ENCODE assay signal across 14 cellular contexts in genomic region chr18:48546411-48546810, GRCh38. TPM values are rescaled to one million over a fixed set of nuclear protein-coding genes. Genes with fewer than 3 reads are reported as not detected.
DNase-seq lines count a peak whose midpoint lies in the region; ATAC-seq, FAIRE-seq and TF ChIP-seq lines count a peak whose summit lies in the region.
"Had no signal": no experiment of that assay in that cellular context is flagged by ENCODE, and none has a peak within 500 bp of the region (broad histone marks: within the 10 kb centered on the region; RNA-seq: fewer than 3 reads in every experiment).

No MANE protein-coding gene starts in this region.

- peak overlapping the region; percentile 25 for H3K27ac ChIP-seq in VCaP
- H3K27ac ChIP-seq: cardiac muscle cell had no signal

- peaks cover 95% of the 10 kb centered on the region for H3K4me1 Mint-ChIP-seq in osteocyte (ENCODE audit: unreplicated experiment)

- H3K27ac Mint-ChIP-seq in osteocyte (ENCODE audit: unreplicated experiment): peak overlapping the region; percentile 90
- H3K27ac Mint-ChIP-seq: naive thymus-derived CD4-positive, alpha-beta T cell; stimulated activated memory B cell treated with anti-CD40 and anti-IgM and Interleukin-4, amounts not matched to agents 10 μg/mL and 1 μg/mL and 100 μg/mL, for 72 hours had no signal

- H3K9me3 Mint-ChIP-seq in osteocyte (ENCODE audit: unreplicated experiment): no peaks in the 10 kb centered on the region
- H3K9me3 Mint-ChIP-seq: stimulated activated memory B cell treated with anti-CD40 and anti-IgM and Interleukin-4, amounts not matched to agents 10 μg/mL and 1 μg/mL and 100 μg/mL, for 72 hours had no signal

- H3K36me3 Mint-ChIP-seq in osteocyte (ENCODE audit: unreplicated experiment): peaks cover 24% of the 10 kb centered on the region
- H3K36me3 Mint-ChIP-seq: naive thymus-derived CD4-positive, alpha-beta T cell; stimulated activated memory B cell treated with anti-CD40 and anti-IgM and Interleukin-4, amounts not matched to agents 10 μg/mL and 1 μg/mL and 100 μg/mL, for 72 hours had no signal

- no peak for TF ChIP-seq CTCF in VCaP (conservative IDR thresholded peaks at IDR 0.05)
- no peak for TF ChIP-seq CTCF in fibroblast of villous mesenchyme (IDR thresholded peaks at IDR 0.05; ENCODE audit: insufficient read depth, low read depth, low read length)
- TF ChIP-seq CTCF in osteocyte (IDR thresholded peaks at IDR 0.05): no peak

- DNase-seq in ELF-1 (ENCODE audit: low read depth, low spot score) (peak; percentile 69), fibroblast of villous mesenchyme (ENCODE audit: low read depth) (peak; percentile 72), osteocyte (ENCODE audit: extremely low spot score, unreplicated experiment) (no peak), frontal cortex (ENCODE audit: low spot score in 2 of 2) (no peak), NCI-H2081 (lab: John Stamatoyannopoulos, UW) (no peak)
- DNase-seq in activated T-cell treated with anti-CD3 and anti-CD28 coated beads, Interleukin-2, amount 50 U/mL, for 1 hour: no peak
- DNase-seq: naive thymus-derived CD4-positive, alpha-beta T cell; NCI-H1436; T-helper 9 cell had no signal

- peak overlapping the region; percentile 3 for H3K4me3 Mint-ChIP-seq in osteocyte (ENCODE audit: unreplicated experiment)
- H3K4me3 Mint-ChIP-seq: naive thymus-derived CD4-positive, alpha-beta T cell; stimulated activated memory B cell treated with anti-CD40 and anti-IgM and Interleukin-4, amounts not matched to agents 10 μg/mL and 1 μg/mL and 100 μg/mL, for 72 hours had no signal

- no peaks in the 10 kb centered on the region for H3K27me3 Mint-ChIP-seq in osteocyte (ENCODE audit: unreplicated experiment)
- H3K27me3 Mint-ChIP-seq: stimulated activated memory B cell treated with anti-CD40 and anti-IgM and Interleukin-4, amounts not matched to agents 10 μg/mL and 1 μg/mL and 100 μg/mL, for 72 hours had no signal

- H3K4me3 ChIP-seq in fibroblast of villous mesenchyme (ENCODE audit: low read depth, low read length): no peak overlapping the region
- H3K4me3 ChIP-seq: cardiac muscle cell had no signal

- FAIRE-seq in frontal cortex (lab: Jason Lieb, UNC): no peak
- FAIRE-seq: GM12892 had no signal

- ATAC-seq in HG02840 (IDR thresholded peaks at IDR 0.05; ENCODE audit: low FRiP score, unreplicated experiment): no peak
- ATAC-seq: stimulated activated memory B cell treated with anti-CD40 and anti-IgM and Interleukin-4, amounts not matched to agents 10 μg/mL and 1 μg/mL and 100 μg/mL, for 72 hours had no signal

RNA-seq across cellular contexts. Expression of gene CTIF, which starts 7.6 kb away (rescaled TPM):
- total RNA-seq in fibroblast of villous mesenchyme (71.5 and 86.4 TPM in 2 replicates), osteocyte (169 and 172 TPM in 2 replicates), frontal cortex (42.0 TPM)

Comparison
In these comparisons a context has a peak if more than half of its experiments do, and no peak if none do; other contexts are left out.
1. DNase-seq: peak in ELF-1 (single experiment) and fibroblast of villous mesenchyme (single experiment); none in osteocyte (single experiment), activated T-cell treated with anti-CD3 and anti-CD28 coated beads, Interleukin-2, amount 50 U/mL, for 1 hour (single experiment), frontal cortex (0 of 2) and NCI-H2081 (0 of 2).